9 cellular contexts compared by ENCODE assay signal in the genomic region with DNA sequence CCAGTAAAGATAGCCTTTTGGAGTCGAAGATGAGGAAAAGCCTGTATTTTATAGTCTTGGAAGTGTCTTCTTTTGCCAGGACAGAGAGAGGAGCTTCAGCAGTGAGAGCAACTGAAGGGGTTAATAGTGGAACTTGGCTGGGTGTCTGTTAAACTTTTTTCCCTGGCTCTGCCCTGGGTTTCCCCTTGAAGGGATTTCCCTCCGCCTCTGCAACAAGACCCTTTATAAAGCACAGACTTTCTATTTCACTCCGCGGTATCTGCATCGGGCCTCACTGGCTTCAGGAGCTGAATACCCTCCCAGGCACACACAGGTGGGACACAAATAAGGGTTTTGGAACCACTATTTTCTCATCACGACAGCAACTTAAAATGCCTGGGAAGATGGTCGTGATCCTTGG. TPM values are rescaled to one million over a fixed set of nuclear protein-coding genes. Genes with fewer than 3 reads are reported as not detected.
DNase-seq lines count a peak whose midpoint lies in the region; ATAC-seq and TF ChIP-seq lines count a peak whose summit lies in the region.
"Had no signal": no experiment of that assay in that cellular context is flagged by ENCODE, and none has a peak within 500 bp of the region (broad histone marks: within the 10 kb centered on the region; RNA-seq: fewer than 3 reads in every experiment).

A gene with protein sequence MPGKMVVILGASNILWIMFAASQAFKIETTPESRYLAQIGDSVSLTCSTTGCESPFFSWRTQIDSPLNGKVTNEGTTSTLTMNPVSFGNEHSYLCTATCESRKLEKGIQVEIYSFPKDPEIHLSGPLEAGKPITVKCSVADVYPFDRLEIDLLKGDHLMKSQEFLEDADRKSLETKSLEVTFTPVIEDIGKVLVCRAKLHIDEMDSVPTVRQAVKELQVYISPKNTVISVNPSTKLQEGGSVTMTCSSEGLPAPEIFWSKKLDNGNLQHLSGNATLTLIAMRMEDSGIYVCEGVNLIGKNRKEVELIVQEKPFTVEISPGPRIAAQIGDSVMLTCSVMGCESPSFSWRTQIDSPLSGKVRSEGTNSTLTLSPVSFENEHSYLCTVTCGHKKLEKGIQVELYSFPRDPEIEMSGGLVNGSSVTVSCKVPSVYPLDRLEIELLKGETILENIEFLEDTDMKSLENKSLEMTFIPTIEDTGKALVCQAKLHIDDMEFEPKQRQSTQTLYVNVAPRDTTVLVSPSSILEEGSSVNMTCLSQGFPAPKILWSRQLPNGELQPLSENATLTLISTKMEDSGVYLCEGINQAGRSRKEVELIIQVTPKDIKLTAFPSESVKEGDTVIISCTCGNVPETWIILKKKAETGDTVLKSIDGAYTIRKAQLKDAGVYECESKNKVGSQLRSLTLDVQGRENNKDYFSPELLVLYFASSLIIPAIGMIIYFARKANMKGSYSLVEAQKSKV (plus strand): TSS at position 253 of the 400 bp plus-strand sequence. CDS start 119 bp downstream, at position 372.

- no peak for TF ChIP-seq CTCF in testis (IDR thresholded peaks at IDR 0.05)

- no peak for TF ChIP-seq POLR2A in testis (IDR thresholded peaks at IDR 0.05)

- DNase-seq in adipocyte (ENCODE audit: low read depth) (peak; percentile 43), kidney tubule cell (ENCODE audit: low spot score) (peak; percentile 64), testis (peak; percentile 38), HuH-7.5 (ENCODE audit: low spot score) (no peak), T-helper 2 cell (no peak), SW 1271 (lab: John Stamatoyannopoulos, UW) (no peak)
- no peak for DNase-seq in activated effector memory CD4-positive, alpha-beta T cell treated with anti-CD3 and anti-CD28 coated beads, Interleukin-2, amount 50 U/mL, for 16 hours
- DNase-seq: effector CD8-positive, alpha-beta T cell had no signal

- intact Hi-C loops in testis (cut with DNase I; ENCODE audit: low total_unique reads): no loop called here

- peak; percentile 73 for ATAC-seq in GM21526 (IDR thresholded peaks at IDR 0.05; ENCODE audit: low FRiP score, unreplicated experiment)

- H3K36me3 ChIP-seq in adipocyte (ENCODE audit: control insufficient read depth, insufficient read depth, low read length, severe bottlenecking) (no peaks in the 10 kb centered on the region), testis (ENCODE audit: low read depth, missing control alignments) (no peaks in the 10 kb centered on the region)

- H3K9me3 ChIP-seq in adipocyte (ENCODE audit: control insufficient read depth, low read length) (no peaks in the 10 kb centered on the region), testis (no peaks in the 10 kb centered on the region)

- H3K27ac ChIP-seq in testis: peak within 1 kb of the TSS; percentile 19 to 22

- H3K4me1 ChIP-seq in adipocyte (ENCODE audit: control insufficient read depth, insufficient read depth, low read length) (peaks cover 37% of the 10 kb centered on the region), testis (no peaks in the 10 kb centered on the region)

- WGBS in testis, 2 donors: 5 to 24% methylated on average over 7 of the region's 7 CpGs

- peak within 1 kb of the TSS; percentile 75 for H3K9ac ChIP-seq in adipocyte (ENCODE audit: low read length)

- H3K4me3 ChIP-seq in adipocyte (ENCODE audit: low read length): peak within 1 kb of the TSS; percentile 78
- peak within 1 kb of the TSS in 1 of 2 donors; percentile 29 for H3K4me3 ChIP-seq in testis

- H3K27me3 ChIP-seq in adipocyte (replicated peaks; ENCODE audit: control insufficient read depth, insufficient read depth, low read length) (no peaks in the 10 kb centered on the region), testis (no peaks in the 10 kb centered on the region)

RNA-seq across cellular contexts. Expression of the gene that starts here (rescaled TPM):
- 1 to 10 TPM; 4.1 to 8.6 TPM for total RNA-seq in testis
- 11.7 TPM for polyA plus RNA-seq in testis (ENCODE audit: insufficient read depth, low read depth, low replicate concordance)

Comparison
In these comparisons a context has a peak if more than half of its experiments do, and no peak if none do; other contexts are left out.
1. DNase-seq: peak in adipocyte (single experiment), kidney tubule cell (single experiment) and testis (single experiment); none in HuH-7.5 (single experiment), T-helper 2 cell (0 of 5), activated effector memory CD4-positive, alpha-beta T cell treated with anti-CD3 and anti-CD28 coated beads, Interleukin-2, amount 50 U/mL, for 16 hours (single experiment) and SW 1271 (0 of 2).